In genomic region chr6:13767121-13767794, GRCh38 we compare ENCODE assay signal across 8 cellular contexts. TPM values are rescaled to one million over a fixed set of nuclear protein-coding genes. Genes with fewer than 3 reads are reported as not detected.
DNase-seq lines count a peak whose midpoint lies in the region; ATAC-seq, FAIRE-seq and TF ChIP-seq lines count a peak whose summit lies in the region.

No MANE protein-coding gene starts in this region.

- no peaks in the 10 kb centered on the region for H3K9me3 Mint-ChIP-seq in HFFc6
- no peaks in the 10 kb centered on the region for H3K9me3 Mint-ChIP-seq in activated T-cell treated with anti-CD3 and anti-CD28 coated beads, Interleukin-2, amount 50 U/mL, for 4 hours

- FAIRE-seq in frontal cortex (lab: Jason Lieb, UNC) = no peak

- TF ChIP-seq CTCF in HFFc6 (IDR thresholded peaks at IDR 0.05) = no peak; the same call in 1 of the 2 replicates

- peaks cover 34% of the 10 kb centered on the region for H3K4me1 Mint-ChIP-seq in HFFc6 (ENCODE audit: low read depth)
- H3K4me1 Mint-ChIP-seq in activated T-cell treated with anti-CD3 and anti-CD28 coated beads, Interleukin-2, amount 50 U/mL, for 4 hours (ENCODE audit: low read depth) = peaks cover 36% of the 10 kb centered on the region

- peak overlapping the region; percentile 77 for H3K27ac Mint-ChIP-seq in HFFc6

- peak overlapping the region; percentile 80 for H3K4me3 Mint-ChIP-seq in HFFc6
- peak overlapping the region; percentile 77 for H3K4me3 Mint-ChIP-seq in activated T-cell treated with anti-CD3 and anti-CD28 coated beads, Interleukin-2, amount 50 U/mL, for 4 hours

- no peaks in the 10 kb centered on the region; the same call in 1 of the 2 replicates for H3K27me3 Mint-ChIP-seq in HFFc6 (ENCODE audit: insufficient read depth)
- H3K27me3 Mint-ChIP-seq in activated T-cell treated with anti-CD3 and anti-CD28 coated beads, Interleukin-2, amount 50 U/mL, for 4 hours (ENCODE audit: low read depth) = peaks cover 2% of the 10 kb centered on the region

- DNase-seq in HFFc6 (peak; percentile 36), frontal cortex (ENCODE audit: low spot score in 2 of 2) (peak; percentile 22 to 42), occipital lobe (lab: John Stamatoyannopoulos, UW) (peak; percentile 39), cerebellar nuclear complex (lab: John Stamatoyannopoulos, UW) (no peak), NCI-H2171 treated with DMSO at 0.1 percent for 48 hours (lab: John Stamatoyannopoulos, UW) (no peak)
- DNase-seq in activated T-cell treated with anti-CD3 and anti-CD28 coated beads, Interleukin-2, amount 50 U/mL, for 4 hours = peak; percentile 42

- peak; percentile 31 to 41 for ATAC-seq in activated T-cell treated with anti-CD3 and anti-CD28 coated beads, Interleukin-2, amount 50 U/mL, for 4 hours
- ATAC-seq in HG03159 (IDR thresholded peaks at IDR 0.05; ENCODE audit: unreplicated experiment) = no peak
- no peak for ATAC-seq in GM21423 (IDR thresholded peaks at IDR 0.05; ENCODE audit: unreplicated experiment)

- H3K36me3 Mint-ChIP-seq in HFFc6 (ENCODE audit: low read depth) = no peaks in the 10 kb centered on the region
- H3K36me3 Mint-ChIP-seq in activated T-cell treated with anti-CD3 and anti-CD28 coated beads, Interleukin-2, amount 50 U/mL, for 4 hours (ENCODE audit: insufficient read depth) = no peaks in the 10 kb centered on the region

RNA-seq across cellular contexts. Expression of gene MCUR1, which starts 47.1 kb away (rescaled TPM):
- 10 to 100 TPM; 17.5 to 25.5 (median 22.4) TPM for total RNA-seq in HFFc6 (2021; fragmentation: NEBNext Ultra II Directional; extraction: Animal tissue kit (Norgen Biotek cat#: 25700))
- total RNA-seq in activated T-cell treated with anti-CD3 and anti-CD28 coated beads, Interleukin-2, amount 50 U/mL, for 4 hours = 10 to 100 TPM; 43.2 to 47.1 (median 44.2) TPM
- total RNA-seq in frontal cortex (25.3 TPM), occipital lobe (34.6 TPM)

RNA-seq across cellular contexts. Expression of gene RANBP9, which starts 55.6 kb away (rescaled TPM):
- 10 to 100 TPM; 37.7 to 42.3 (median 40.8) TPM for total RNA-seq in HFFc6 (2021; fragmentation: NEBNext Ultra II Directional; extraction: Animal tissue kit (Norgen Biotek cat#: 25700))
- 10 to 100 TPM; 49.2 to 61.3 (median 51.9) TPM for total RNA-seq in activated T-cell treated with anti-CD3 and anti-CD28 coated beads, Interleukin-2, amount 50 U/mL, for 4 hours
- total RNA-seq in frontal cortex (91.3 TPM), occipital lobe (90.5 TPM)

Comparison
In these comparisons a context has a peak if more than half of its experiments do, and no peak if none do; other contexts are left out.
1. DNase-seq: peak in HFFc6 (single experiment), activated T-cell treated with anti-CD3 and anti-CD28 coated beads, Interleukin-2, amount 50 U/mL, for 4 hours (single experiment), frontal cortex (2 of 2) and occipital lobe (single experiment); none in cerebellar nuclear complex (0 of 2) and NCI-H2171 treated with DMSO at 0.1 percent for 48 hours (single experiment).
2. ATAC-seq: peak in activated T-cell treated with anti-CD3 and anti-CD28 coated beads, Interleukin-2, amount 50 U/mL, for 4 hours (2 of 2); none in HG03159 (single experiment) and GM21423 (single experiment).